ENCODE assay signal across 8 cellular contexts in the genomic region with DNA sequence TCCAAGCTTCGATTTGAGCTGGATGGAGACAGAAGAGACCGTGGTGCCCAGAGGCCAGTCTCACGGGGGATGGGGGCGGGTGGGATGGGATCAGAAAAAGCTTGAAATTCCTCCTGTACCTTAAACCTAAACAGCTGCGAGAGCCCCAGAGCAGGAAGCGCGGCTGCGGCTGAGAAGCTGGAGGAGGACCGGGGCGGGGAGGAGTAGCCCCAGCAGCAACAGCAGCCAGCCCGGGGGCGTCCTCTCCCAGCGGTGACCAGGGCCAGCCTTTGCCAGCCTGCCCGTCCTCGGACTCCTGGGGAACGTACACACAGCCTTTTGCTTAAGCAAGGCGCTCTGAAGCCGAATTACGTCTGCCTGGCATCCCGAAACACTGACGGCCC. TPM values are rescaled to one million over a fixed set of nuclear protein-coding genes. Genes with fewer than 3 reads are reported as not detected.
DNase-seq lines count a peak whose midpoint lies in the region; ATAC-seq and TF ChIP-seq lines count a peak whose summit lies in the region.

No MANE protein-coding gene starts in this region.

- H3K4me3 ChIP-seq in Peyer's patch: peak overlapping the region; percentile 37 to 56 (median 50)
- H3K4me3 ChIP-seq in fibroblast of mammary gland (ENCODE audit: control insufficient read depth, low read depth, low read length): peak overlapping the region; percentile 21
- peak overlapping the region; percentile 39 for H3K4me3 ChIP-seq in ovary

- TF ChIP-seq POLR2A in Peyer's patch (IDR thresholded peaks at IDR 0.05) (no peak), ovary (IDR thresholded peaks at IDR 0.05) (no peak)

- ATAC-seq in HG02759 (IDR thresholded peaks at IDR 0.05; ENCODE audit: unreplicated experiment): peak; percentile 20

- intact Hi-C loops in ovary (cut with DNase I): no loop called here

- H3K27me3 ChIP-seq in Peyer's patch (peaks cover 0 to 28% of the 10 kb centered on the region in 2 donors), ovary (no peaks in the 10 kb centered on the region)

- TF ChIP-seq EP300 in ovary (IDR thresholded peaks at IDR 0.05): no peak

- no peak for DNase-seq in T-helper 2 cell treated with Interferon-gamma antibody and Interleukin-4, amounts not matched to agents 5 μg/mL and 100 μg/mL, for 36 hours (ENCODE audit: low spot score)
- DNase-seq in T-helper 2 cell: no peak
- peak in 1 of 3 donors; percentile 47 for DNase-seq in Peyer's patch
- no peak for DNase-seq in fibroblast of mammary gland (ENCODE audit: low read depth)
- no peak for DNase-seq in ovary
- no peak for DNase-seq in HuH-7 (ENCODE audit: low spot score)
- no peak for DNase-seq in SIG-M5 (lab: John Stamatoyannopoulos, UW)

- H3K4me1 Mint-ChIP-seq in T-helper 2 cell treated with Interferon-gamma antibody and Interleukin-4, amounts not matched to agents 5 μg/mL and 100 μg/mL, for 36 hours (ENCODE audit: low read depth): peaks cover 21% of the 10 kb centered on the region

- H3K27ac ChIP-seq in Peyer's patch: no peak overlapping the region
- H3K27ac ChIP-seq in ovary: peak overlapping the region in 1 of 2 donors; percentile 4

- H3K36me3 ChIP-seq in Peyer's patch (no peaks in the 10 kb centered on the region), ovary (no peaks in the 10 kb centered on the region)

- no peak for TF ChIP-seq CTCF in Peyer's patch (IDR thresholded peaks at IDR 0.05)
- TF ChIP-seq CTCF in fibroblast of mammary gland (conservative IDR thresholded peaks at IDR 0.05; ENCODE audit: control insufficient read depth, insufficient read depth, low read depth, low read length): no peak
- TF ChIP-seq CTCF in ovary (IDR thresholded peaks at IDR 0.05): no peak

- peaks cover 84% of the 10 kb centered on the region for H3K27me3 Mint-ChIP-seq in T-helper 2 cell treated with Interferon-gamma antibody and Interleukin-4, amounts not matched to agents 5 μg/mL and 100 μg/mL, for 36 hours (ENCODE audit: low read depth)

- H3K27ac Mint-ChIP-seq in T-helper 2 cell treated with Interferon-gamma antibody and Interleukin-4, amounts not matched to agents 5 μg/mL and 100 μg/mL, for 36 hours: no peak overlapping the region

- no peaks in the 10 kb centered on the region for H3K36me3 Mint-ChIP-seq in T-helper 2 cell treated with Interferon-gamma antibody and Interleukin-4, amounts not matched to agents 5 μg/mL and 100 μg/mL, for 36 hours (ENCODE audit: low read depth)

- H3K9me3 Mint-ChIP-seq in T-helper 2 cell treated with Interferon-gamma antibody and Interleukin-4, amounts not matched to agents 5 μg/mL and 100 μg/mL, for 36 hours: no peaks in the 10 kb centered on the region

- H3K4me1 ChIP-seq in Peyer's patch (peaks cover 4 to 27% (median 6%) of the 10 kb centered on the region in 4 donors), ovary (ENCODE audit: insufficient read depth) (peaks cover 3% of the 10 kb centered on the region)

- H3K9me3 ChIP-seq in Peyer's patch (no peaks in the 10 kb centered on the region), ovary (no peaks in the 10 kb centered on the region)

- 4 to 7% (median 5%) methylated on average over 21 of the region's 21 CpGs for WGBS in ovary, 3 donors

- peak overlapping the region; percentile 80 for H3K4me3 Mint-ChIP-seq in T-helper 2 cell treated with Interferon-gamma antibody and Interleukin-4, amounts not matched to agents 5 μg/mL and 100 μg/mL, for 36 hours

RNA-seq across cellular contexts. Expression of gene PRDM13, which starts 17.4 kb away (rescaled TPM):
- total RNA-seq in Peyer's patch: not detected
- not detected for total RNA-seq in ovary
- under 1 TPM in 1 of 2 donors, not detected in 1; 0.02 TPM for polyA plus RNA-seq in ovary

RNA-seq across cellular contexts. Expression of gene CCNC, which starts 20.8 kb away (rescaled TPM):
- total RNA-seq in Peyer's patch: 10 to 100 TPM; 35.8 to 45.5 (median 40.9) TPM
- total RNA-seq in ovary: 10 to 100 TPM; 20.5 to 42.4 (median 35.1) TPM
- polyA plus RNA-seq in ovary: 10 to 100 TPM; 19.4 to 23.3 TPM
